Comparison of ENCODE assay signal across 20 cellular contexts in the genomic region with DNA sequence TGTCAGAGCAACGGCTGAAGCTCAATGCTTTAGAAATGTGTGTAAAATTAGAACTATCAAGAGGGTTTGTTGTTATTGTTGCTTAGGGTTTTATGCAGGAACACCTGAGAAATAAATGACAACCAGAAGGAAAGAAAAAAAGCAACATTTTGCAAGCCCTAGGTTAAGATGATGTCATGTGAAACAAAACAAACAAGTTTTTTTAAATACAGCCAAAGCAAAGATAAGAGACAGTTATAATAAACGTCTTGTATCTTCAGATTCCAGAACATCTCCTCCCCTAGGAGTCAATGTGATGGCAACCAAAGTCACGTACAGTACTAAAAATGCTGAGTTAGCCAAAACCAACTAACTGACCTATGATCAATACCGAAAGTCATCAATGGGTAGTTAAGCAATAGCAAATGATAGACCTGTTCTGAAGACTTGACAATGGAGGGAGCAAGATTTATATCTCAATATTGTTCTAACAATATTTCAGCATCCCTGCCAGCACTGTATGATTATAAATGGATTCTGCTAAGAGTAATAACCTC.
"Had no signal": no experiment of that assay in that cellular context is flagged by ENCODE, and none has a peak within 500 bp of the region (broad histone marks: within the 10 kb centered on the region; RNA-seq: fewer than 3 reads in every experiment).

No MANE protein-coding gene starts in this region.

- DNase-seq: effector memory CD4-positive, alpha-beta T cell; gastrocnemius medialis; heart right ventricle; kidney glomerular epithelial cell; lower lobe of right lung; natural killer cell; sigmoid colon; stimulated activated CD4-positive, alpha-beta T cell treated with anti-CD3 and anti-CD28 coated beads, Interleukin-2, amount 100 ng/mL, for 24 hours; stimulated activated CD4-positive, alpha-beta T cell treated with anti-CD3 and anti-CD28 coated beads, Interleukin-4, amount 100 ng/mL, for 4 hours; stimulated activated naive B cell treated with anti-CD40 and anti-IgM and Interleukin-4, amounts not matched to agents 10 μg/mL and 1 μg/mL and 100 μg/mL, for 72 hours; stimulated activated naive CD8-positive, alpha-beta T cell treated with anti-CD3 and anti-CD28 coated beads, Interleukin-15, amount 100 ng/mL, for 72 hours; testis; upper lobe of right lung had no signal

- ATAC-seq: esophagus mucosa; gastrocnemius medialis; lower lobe of right lung; natural killer cell; stimulated activated naive CD8-positive, alpha-beta T cell treated with anti-CD3 and anti-CD28 coated beads, Interleukin-15, amount 100 ng/mL, for 72 hours had no signal

- H3K27me3 Mint-ChIP-seq: stimulated activated naive CD8-positive, alpha-beta T cell treated with anti-CD3 and anti-CD28 coated beads, Interleukin-15, amount 100 ng/mL, for 72 hours had no signal

- H3K9me3 Mint-ChIP-seq: memory B cell; mesothelial cell of epicardium; natural killer cell; neural crest cell; stimulated activated naive B cell treated with anti-CD40 and anti-IgM and Interleukin-4, amounts not matched to agents 10 μg/mL and 1 μg/mL and 100 μg/mL, for 72 hours; stimulated activated naive CD8-positive, alpha-beta T cell treated with anti-CD3 and anti-CD28 coated beads, Interleukin-15, amount 100 ng/mL, for 72 hours had no signal

- H3K27ac Mint-ChIP-seq: memory B cell; mesothelial cell of epicardium; natural killer cell; stimulated activated naive B cell treated with anti-CD40 and anti-IgM and Interleukin-4, amounts not matched to agents 10 μg/mL and 1 μg/mL and 100 μg/mL, for 72 hours; stimulated activated naive CD8-positive, alpha-beta T cell treated with anti-CD3 and anti-CD28 coated beads, Interleukin-15, amount 100 ng/mL, for 72 hours had no signal

- H3K36me3 Mint-ChIP-seq: memory B cell; mesothelial cell of epicardium; natural killer cell; stimulated activated naive B cell treated with anti-CD40 and anti-IgM and Interleukin-4, amounts not matched to agents 10 μg/mL and 1 μg/mL and 100 μg/mL, for 72 hours had no signal

- H3K9me3 ChIP-seq: gastrocnemius medialis, heart right ventricle, lower lobe of right lung, sigmoid colon, testis, tibial nerve, upper lobe of right lung, vagina had no signal

- H3K36me3 ChIP-seq: gastrocnemius medialis, heart right ventricle, lower lobe of right lung, sigmoid colon, tibial nerve, upper lobe of right lung, vagina had no signal

- H3K4me1 ChIP-seq: gastrocnemius medialis, sigmoid colon, testis, upper lobe of right lung, vagina had no signal

- H3K27ac ChIP-seq: lower lobe of right lung, sigmoid colon, upper lobe of right lung, vagina had no signal

- H3K4me3 ChIP-seq: gastrocnemius medialis, heart right ventricle, lower lobe of right lung, sigmoid colon, skin epidermis, testis, tibial nerve, upper lobe of right lung, vagina had no signal

- H3K4me1 Mint-ChIP-seq: mesothelial cell of epicardium, neural crest cell had no signal

- H3K4me3 Mint-ChIP-seq: memory B cell; mesothelial cell of epicardium; natural killer cell; neural crest cell; stimulated activated naive B cell treated with anti-CD40 and anti-IgM and Interleukin-4, amounts not matched to agents 10 μg/mL and 1 μg/mL and 100 μg/mL, for 72 hours; stimulated activated naive CD8-positive, alpha-beta T cell treated with anti-CD3 and anti-CD28 coated beads, Interleukin-15, amount 100 ng/mL, for 72 hours had no signal

- H3K27me3 ChIP-seq: gastrocnemius medialis, heart right ventricle, sigmoid colon, testis, tibial nerve, upper lobe of right lung, vagina had no signal
